In genomic region chr5:1140188-1140817, GRCh38 we compare ENCODE assay signal across 8 cellular contexts. TPM values are rescaled to one million over a fixed set of nuclear protein-coding genes. Genes with fewer than 3 reads are reported as not detected.
DNase-seq lines count a peak whose midpoint lies in the region; ATAC-seq and TF ChIP-seq lines count a peak whose summit lies in the region.

No MANE protein-coding gene starts in this region.

- peak; percentile 65 for ATAC-seq in HG02870 (IDR thresholded peaks at IDR 0.05; ENCODE audit: unreplicated experiment)
- ATAC-seq in lower lobe of right lung, result peak; percentile 85 to 88

- H3K27me3 ChIP-seq in lower lobe of right lung (ENCODE audit: low read depth), result peaks cover 4% of the 10 kb centered on the region

- no peaks in the 10 kb centered on the region for H3K36me3 ChIP-seq in lower lobe of right lung

- no peak overlapping the region for H3K27ac ChIP-seq in lower lobe of right lung

- no peaks in the 10 kb centered on the region for H3K9me3 ChIP-seq in lower lobe of right lung

- H3K4me3 ChIP-seq in choroid plexus epithelial cell (ENCODE audit: low read depth, low read length) (no peak overlapping the region), lower lobe of right lung (no peak overlapping the region)

- intact Hi-C loops in lower lobe of right lung (cut with DNase I), result no loop called here

- DNase-seq in GDM1 (lab: John Stamatoyannopoulos, UW) (peak; percentile 40), NCI-H2171 treated with DMSO at 0.1 percent for 48 hours (lab: John Stamatoyannopoulos, UW) (peak; percentile 93), choroid plexus epithelial cell (ENCODE audit: low read depth) (peak; percentile 39), lower lobe of right lung (peak; percentile 85), NCI-H446 treated with DMSO at 0.1 percent for 48 hours (lab: John Stamatoyannopoulos, UW) (no peak)
- DNase-seq in activated CD4-positive, alpha-beta T cell treated with anti-CD3 and anti-CD28 coated beads for 48 hours, result peak; percentile 84
- DNase-seq in stimulated activated CD8-positive, alpha-beta memory T cell treated with anti-CD3 and anti-CD28 coated beads, Interleukin-15, amount 100 ng/mL, for 48 hours (ENCODE audit: low read depth in 2 of 2), result peak; percentile 49 to 65

- H3K4me1 ChIP-seq in lower lobe of right lung, result peaks cover 12% of the 10 kb centered on the region

- TF ChIP-seq CTCF in choroid plexus epithelial cell (conservative IDR thresholded peaks at IDR 0.05; ENCODE audit: low read depth, low read length), result peak; percentile 69
- peak; percentile 89 for TF ChIP-seq CTCF in lower lobe of right lung (IDR thresholded peaks at IDR 0.05)

RNA-seq across cellular contexts. Expression of gene SLC12A7, which starts 28.4 kb away (rescaled TPM):
- 49.5 TPM for total RNA-seq in lower lobe of right lung
